ENCODE assay signal across 15 cellular contexts in the genomic region with DNA sequence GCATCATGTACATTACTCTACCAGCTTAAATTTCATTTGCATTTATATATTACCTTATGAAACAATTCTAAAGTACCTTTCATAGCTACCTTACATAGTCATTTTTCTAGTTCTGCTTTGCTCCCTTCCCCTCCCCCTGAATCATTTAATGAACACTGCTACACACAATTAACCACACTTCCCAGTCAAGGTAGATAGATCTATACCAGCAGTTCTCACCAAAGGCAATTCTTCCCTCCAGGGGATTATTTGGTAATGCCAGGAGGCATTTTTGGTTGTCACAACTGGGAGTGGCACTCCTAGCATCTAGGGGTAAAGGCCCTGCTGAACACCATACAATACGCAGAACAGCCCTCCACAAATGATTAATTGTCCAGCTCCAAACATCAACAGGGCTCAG. TPM values are rescaled to one million over a fixed set of nuclear protein-coding genes. Genes with fewer than 3 reads are reported as not detected.
DNase-seq lines count a peak whose midpoint lies in the region; ATAC-seq and TF ChIP-seq lines count a peak whose summit lies in the region.
"Had no signal": no experiment of that assay in that cellular context is flagged by ENCODE, and none has a peak within 500 bp of the region (broad histone marks: within the 10 kb centered on the region; RNA-seq: fewer than 3 reads in every experiment).

No MANE protein-coding gene starts in this region.

- ATAC-seq in activated naive CD8-positive, alpha-beta T cell treated with anti-CD3 and anti-CD28 coated beads, Interleukin-2, amount 50 U/mL, for 24 hours = no peak
- ATAC-seq: heart right ventricle, pancreas had no signal

- H3K27me3 ChIP-seq in neural cell (ENCODE audit: insufficient read depth, low read depth, low read length) = no peaks in the 10 kb centered on the region
- H3K27me3 ChIP-seq: heart right ventricle, pancreas had no signal

- no peaks in the 10 kb centered on the region for H3F3A ChIP-seq in neural cell (ENCODE audit: insufficient read depth, low read length, poor library complexity, severe bottlenecking)

- peaks cover 41% of the 10 kb centered on the region for H4K20me1 ChIP-seq in neural cell (ENCODE audit: insufficient read depth)

- no peaks in the 10 kb centered on the region for H3K9me3 ChIP-seq in neural cell (ENCODE audit: low read length)
- H3K9me3 ChIP-seq: heart right ventricle, pancreas had no signal

- peak overlapping the region; percentile 74 for H3K4me3 Mint-ChIP-seq in activated CD4-positive, alpha-beta T cell treated with anti-CD3 and anti-CD28 coated beads, Interleukin-2, amount 10 ng/mL, durations not matched to agents 24 days and 14 days
- peak overlapping the region; percentile 34 to 88 (median 70) for H3K4me3 Mint-ChIP-seq in IgD-negative memory B cell
- H3K4me3 Mint-ChIP-seq in activated naive CD8-positive, alpha-beta T cell treated with anti-CD3 and anti-CD28 coated beads, Interleukin-2, amount 50 U/mL, for 24 hours = peak overlapping the region; percentile 16
- H3K4me3 Mint-ChIP-seq in glutamatergic neuron (ENCODE audit: unreplicated experiment) = no peak overlapping the region

- H3K4me2 ChIP-seq in neural cell (ENCODE audit: low read length) = peak overlapping the region; percentile 49

- no peaks in the 10 kb centered on the region for H3K9me3 Mint-ChIP-seq in activated CD4-positive, alpha-beta T cell treated with anti-CD3 and anti-CD28 coated beads, Interleukin-2, amount 10 ng/mL, durations not matched to agents 24 days and 14 days
- H3K9me3 Mint-ChIP-seq in IgD-negative memory B cell (no peaks in the 10 kb centered on the region), glutamatergic neuron (ENCODE audit: unreplicated experiment) (peaks cover 5% of the 10 kb centered on the region)
- no peaks in the 10 kb centered on the region for H3K9me3 Mint-ChIP-seq in activated naive CD8-positive, alpha-beta T cell treated with anti-CD3 and anti-CD28 coated beads, Interleukin-2, amount 50 U/mL, for 24 hours

- H3K27ac Mint-ChIP-seq in activated CD4-positive, alpha-beta T cell treated with anti-CD3 and anti-CD28 coated beads, Interleukin-2, amount 10 ng/mL, durations not matched to agents 24 days and 14 days = peak overlapping the region; percentile 70
- H3K27ac Mint-ChIP-seq in IgD-negative memory B cell (peak overlapping the region; percentile 2 to 59 (median 29)), glutamatergic neuron (ENCODE audit: unreplicated experiment) (no peak overlapping the region)
- H3K27ac Mint-ChIP-seq in activated naive CD8-positive, alpha-beta T cell treated with anti-CD3 and anti-CD28 coated beads, Interleukin-2, amount 50 U/mL, for 24 hours = no peak overlapping the region

- DNase-seq in activated CD4-positive, alpha-beta T cell treated with anti-CD3 and anti-CD28 coated beads, Interleukin-2, amount 10 ng/mL, durations not matched to agents 24 days and 14 days = no peak
- no peak for DNase-seq in activated CD4-positive, alpha-beta T cell treated with anti-CD3 and anti-CD28 coated beads for 48 hours
- DNase-seq in activated naive CD8-positive, alpha-beta T cell treated with anti-CD3 and anti-CD28 coated beads, Interleukin-2, amount 50 U/mL, for 24 hours = no peak
- DNase-seq in glutamatergic neuron = no peak
- no peak for DNase-seq in iPS-NIHi7 (ENCODE audit: extremely low spot score)
- no peak for DNase-seq in activated CD8-positive, alpha-beta memory T cell treated with anti-CD3 and anti-CD28 coated beads, Interleukin-2, amount 50 U/mL, for 4 hours
- DNase-seq: ACHN, H7, heart right ventricle, MV-4-11, NCI-H345, pancreas, RPMI8226 had no signal

- TF ChIP-seq RAD21 in neural cell (conservative IDR thresholded peaks at IDR 0.05) = no peak

- TF ChIP-seq CTCF in neural cell (IDR thresholded peaks at IDR 0.05; ENCODE audit: poor library complexity, severe bottlenecking) (no peak), glutamatergic neuron (IDR thresholded peaks at IDR 0.05; ENCODE audit: partially characterized antibody, unreplicated experiment) (no peak)

- H3K36me3 Mint-ChIP-seq in activated CD4-positive, alpha-beta T cell treated with anti-CD3 and anti-CD28 coated beads, Interleukin-2, amount 10 ng/mL, durations not matched to agents 24 days and 14 days (ENCODE audit: low read depth) = peaks cover 54% of the 10 kb centered on the region
- H3K36me3 Mint-ChIP-seq in IgD-negative memory B cell (peaks cover 3% of the 10 kb centered on the region), glutamatergic neuron (ENCODE audit: unreplicated experiment) (no peaks in the 10 kb centered on the region)
- peaks cover 47% of the 10 kb centered on the region for H3K36me3 Mint-ChIP-seq in activated naive CD8-positive, alpha-beta T cell treated with anti-CD3 and anti-CD28 coated beads, Interleukin-2, amount 50 U/mL, for 24 hours (ENCODE audit: low read depth)

- H3K36me3 ChIP-seq in neural cell (ENCODE audit: insufficient read depth, low read length) = no peaks in the 10 kb centered on the region
- H3K36me3 ChIP-seq: pancreas had no signal

- intact Hi-C loops in activated CD4-positive, alpha-beta T cell treated with anti-CD3 and anti-CD28 coated beads, Interleukin-2, amount 10 ng/mL, durations not matched to agents 24 days and 14 days (cut with micrococcal nuclease) = loop anchor here (5.0 kb wide), 1 partner anchor 181 kb away; no protein-coding TSS in a partner anchor

- no peak overlapping the region for H3K27ac ChIP-seq in neural cell (ENCODE audit: low read length)
- H3K27ac ChIP-seq: heart right ventricle, pancreas had no signal

- H3K79me2 ChIP-seq in neural cell (replicated peaks; ENCODE audit: insufficient read depth, low read length) = peaks cover 83% of the 10 kb centered on the region

- H3K4me3 ChIP-seq in neural cell (ENCODE audit: low read length) = peak overlapping the region; percentile 99
- H3K4me3 ChIP-seq: heart right ventricle, pancreas had no signal

- H2AFZ ChIP-seq in neural cell (ENCODE audit: low read depth, low read length) = no peak overlapping the region

- no peak for TF ChIP-seq EP300 in neural cell (conservative IDR thresholded peaks at IDR 0.05; ENCODE audit: poor library complexity, severe bottlenecking)

- no peak overlapping the region for H3K9ac ChIP-seq in neural cell (ENCODE audit: low read length)

- peaks cover 50% of the 10 kb centered on the region for H3K4me1 Mint-ChIP-seq in activated CD4-positive, alpha-beta T cell treated with anti-CD3 and anti-CD28 coated beads, Interleukin-2, amount 10 ng/mL, durations not matched to agents 24 days and 14 days
- H3K4me1 Mint-ChIP-seq in IgD-negative memory B cell (peaks cover 56 to 65% (median 62%) of the 10 kb centered on the region in 3 donors), glutamatergic neuron (ENCODE audit: low read depth, unreplicated experiment) (peaks cover 7% of the 10 kb centered on the region)
- peaks cover 73% of the 10 kb centered on the region for H3K4me1 Mint-ChIP-seq in activated naive CD8-positive, alpha-beta T cell treated with anti-CD3 and anti-CD28 coated beads, Interleukin-2, amount 50 U/mL, for 24 hours

- peaks cover 2% of the 10 kb centered on the region for H3K27me3 Mint-ChIP-seq in activated CD4-positive, alpha-beta T cell treated with anti-CD3 and anti-CD28 coated beads, Interleukin-2, amount 10 ng/mL, durations not matched to agents 24 days and 14 days
- no peaks in the 10 kb centered on the region for H3K27me3 Mint-ChIP-seq in IgD-negative memory B cell
- no peaks in the 10 kb centered on the region for H3K27me3 Mint-ChIP-seq in activated naive CD8-positive, alpha-beta T cell treated with anti-CD3 and anti-CD28 coated beads, Interleukin-2, amount 50 U/mL, for 24 hours
- H3K27me3 Mint-ChIP-seq in glutamatergic neuron (ENCODE audit: unreplicated experiment) = no peaks in the 10 kb centered on the region

- H3K9me2 ChIP-seq in neural cell (ENCODE audit: insufficient read depth, low read length) = no peaks in the 10 kb centered on the region

TF ChIP-seq in neural cell, 6 proteins besides CTCF, POLR2A, EP300 and RAD21:
- no peak for TF ChIP-seq EZH2 (IDR thresholded peaks at IDR 0.05; ENCODE audit: borderline replicate concordance, insufficient read depth, low read length, poor library complexity, severe bottlenecking)
- TF ChIP-seq, protein P1, sequence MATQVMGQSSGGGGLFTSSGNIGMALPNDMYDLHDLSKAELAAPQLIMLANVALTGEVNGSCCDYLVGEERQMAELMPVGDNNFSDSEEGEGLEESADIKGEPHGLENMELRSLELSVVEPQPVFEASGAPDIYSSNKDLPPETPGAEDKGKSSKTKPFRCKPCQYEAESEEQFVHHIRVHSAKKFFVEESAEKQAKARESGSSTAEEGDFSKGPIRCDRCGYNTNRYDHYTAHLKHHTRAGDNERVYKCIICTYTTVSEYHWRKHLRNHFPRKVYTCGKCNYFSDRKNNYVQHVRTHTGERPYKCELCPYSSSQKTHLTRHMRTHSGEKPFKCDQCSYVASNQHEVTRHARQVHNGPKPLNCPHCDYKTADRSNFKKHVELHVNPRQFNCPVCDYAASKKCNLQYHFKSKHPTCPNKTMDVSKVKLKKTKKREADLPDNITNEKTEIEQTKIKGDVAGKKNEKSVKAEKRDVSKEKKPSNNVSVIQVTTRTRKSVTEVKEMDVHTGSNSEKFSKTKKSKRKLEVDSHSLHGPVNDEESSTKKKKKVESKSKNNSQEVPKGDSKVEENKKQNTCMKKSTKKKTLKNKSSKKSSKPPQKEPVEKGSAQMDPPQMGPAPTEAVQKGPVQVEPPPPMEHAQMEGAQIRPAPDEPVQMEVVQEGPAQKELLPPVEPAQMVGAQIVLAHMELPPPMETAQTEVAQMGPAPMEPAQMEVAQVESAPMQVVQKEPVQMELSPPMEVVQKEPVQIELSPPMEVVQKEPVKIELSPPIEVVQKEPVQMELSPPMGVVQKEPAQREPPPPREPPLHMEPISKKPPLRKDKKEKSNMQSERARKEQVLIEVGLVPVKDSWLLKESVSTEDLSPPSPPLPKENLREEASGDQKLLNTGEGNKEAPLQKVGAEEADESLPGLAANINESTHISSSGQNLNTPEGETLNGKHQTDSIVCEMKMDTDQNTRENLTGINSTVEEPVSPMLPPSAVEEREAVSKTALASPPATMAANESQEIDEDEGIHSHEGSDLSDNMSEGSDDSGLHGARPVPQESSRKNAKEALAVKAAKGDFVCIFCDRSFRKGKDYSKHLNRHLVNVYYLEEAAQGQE (IDR thresholded peaks at IDR 0.05; ENCODE audit: borderline replicate concordance) = no peak
- no peak for TF ChIP-seq TAF1 (IDR thresholded peaks at IDR 0.05; ENCODE audit: low read depth)
- no peak for TF ChIP-seq SMC3 (conservative IDR thresholded peaks at IDR 0.05; ENCODE audit: poor library complexity)

RNA-seq across cellular contexts. Expression of a gene that starts 4.5 kb away (rescaled TPM):
- total RNA-seq in activated CD4-positive, alpha-beta T cell treated with anti-CD3 and anti-CD28 coated beads, Interleukin-2, amount 10 ng/mL, durations not matched to agents 24 days and 14 days = 34.8 and 37.7 TPM in 2 replicates
- 48.0 TPM for polyA plus RNA-seq in IgD-negative memory B cell
- 155 and 159 TPM in 2 replicates for polyA plus RNA-seq in neural cell
- 168 and 203 TPM in 2 replicates for polyA minus RNA-seq in neural cell
- total RNA-seq in glutamatergic neuron (ENCODE audit: unreplicated experiment) = 31.8 TPM

Comparison
In these comparisons a context has a peak if more than half of its experiments do, and no peak if none do; other contexts are left out.
1. H3K27ac Mint-ChIP-seq: peak in activated CD4-positive, alpha-beta T cell treated with anti-CD3 and anti-CD28 coated beads, Interleukin-2, amount 10 ng/mL, durations not matched to agents 24 days and 14 days (single experiment) and IgD-negative memory B cell (3 of 3); none in activated naive CD8-positive, alpha-beta T cell treated with anti-CD3 and anti-CD28 coated beads, Interleukin-2, amount 50 U/mL, for 24 hours (single experiment) and glutamatergic neuron (single experiment).